In genomic region chr9:4362281-4362680, GRCh38 we compare ENCODE assay signal across 36 cellular contexts.
"Had no signal": no experiment of that assay in that cellular context is flagged by ENCODE, and none has a peak within 500 bp of the region (broad histone marks: within the 10 kb centered on the region; RNA-seq: fewer than 3 reads in every experiment).

No MANE protein-coding gene starts in this region.

- H3K9me3 ChIP-seq: adrenal gland, body of pancreas, breast epithelium had no signal

- FAIRE-seq: astrocyte, TTC549 had no signal

- H3K36me3 Mint-ChIP-seq: activated CD4-positive, alpha-beta memory T cell treated with anti-CD3 and anti-CD28 coated beads for 36 hours; activated naive CD4-positive, alpha-beta T cell treated with anti-CD3 and anti-CD28 coated beads, Interleukin-2, amount 10 ng/mL, durations not matched to agents 7 days and 5 days; activated naive CD4-positive, alpha-beta T cell treated with anti-CD3 and anti-CD28 coated beads, Interleukin-2, amount 50 U/mL, for 24 hours; activated naive CD8-positive, alpha-beta T cell treated with anti-CD3 and anti-CD28 coated beads for 36 hours had no signal

- H3K27ac Mint-ChIP-seq: activated B cell treated with CpG ODN at 0.5 μM for 24 hours; activated CD4-positive, alpha-beta memory T cell treated with anti-CD3 and anti-CD28 coated beads for 36 hours; activated CD4-positive, alpha-beta T cell treated with anti-CD3 and anti-CD28 coated beads, Interleukin-2, amount 10 ng/mL, durations not matched to agents 24 days and 14 days; activated CD8-positive, alpha-beta T cell treated with anti-CD3 and anti-CD28 coated beads for 36 hours; activated naive CD4-positive, alpha-beta T cell treated with anti-CD3 and anti-CD28 coated beads, Interleukin-2, amount 10 ng/mL, durations not matched to agents 7 days and 5 days; activated naive CD4-positive, alpha-beta T cell treated with anti-CD3 and anti-CD28 coated beads, Interleukin-2, amount 50 U/mL, for 24 hours; activated naive CD8-positive, alpha-beta T cell treated with anti-CD3 and anti-CD28 coated beads for 36 hours; activated T-cell treated with anti-CD3 and anti-CD28 coated beads, Interleukin-2, amount 50 U/mL, for 72 hours; activated T-helper 1 cell treated with anti-CD3 and anti-CD28 coated beads, Interleukin-12 subunit alpha, Interleukin-12 subunit beta, Interleukin-2, Interleukin-4 antibody, amounts not matched to agents 30 ng/mL and 10 ng/mL and 1 ng/mL, durations not matched to agents 14 hours and 24 hours and 36 hours; activated T-helper 17 cell treated with anti-CD3 and anti-CD28 coated beads, Interleukin-2, amount 50 U/mL, for 72 hours; T-helper 1 cell treated with Interleukin-12 subunit alpha and Interleukin-12 subunit beta and Interleukin-4 antibody, amounts not matched to agents 30 μg/mL and 1 μg/mL, for 36 hours; T-helper 2 cell treated with Interferon-gamma antibody and Interleukin-4, amounts not matched to agents 5 μg/mL and 100 μg/mL, for 36 hours had no signal

- H3K27ac ChIP-seq: adrenal gland, body of pancreas, brain microvascular endothelial cell, breast epithelium, VCaP had no signal

- H3K9me3 Mint-ChIP-seq: activated B cell treated with CpG ODN at 0.5 μM for 24 hours; activated CD4-positive, alpha-beta memory T cell treated with anti-CD3 and anti-CD28 coated beads for 36 hours; activated CD4-positive, alpha-beta T cell treated with anti-CD3 and anti-CD28 coated beads, Interleukin-2, amount 10 ng/mL, durations not matched to agents 24 days and 14 days; activated CD8-positive, alpha-beta T cell treated with anti-CD3 and anti-CD28 coated beads for 36 hours; activated naive CD4-positive, alpha-beta T cell treated with anti-CD3 and anti-CD28 coated beads, Interleukin-2, amount 10 ng/mL, durations not matched to agents 7 days and 5 days; activated naive CD4-positive, alpha-beta T cell treated with anti-CD3 and anti-CD28 coated beads, Interleukin-2, amount 50 U/mL, for 24 hours; activated naive CD8-positive, alpha-beta T cell treated with anti-CD3 and anti-CD28 coated beads for 36 hours; activated T-cell treated with anti-CD3 and anti-CD28 coated beads, Interleukin-2, amount 50 U/mL, for 4 hours; activated T-cell treated with anti-CD3 and anti-CD28 coated beads, Interleukin-2, amount 50 U/mL, for 72 hours; activated T-helper 1 cell treated with anti-CD3 and anti-CD28 coated beads, Interleukin-12 subunit alpha, Interleukin-12 subunit beta, Interleukin-2, Interleukin-4 antibody, amounts not matched to agents 30 ng/mL and 10 ng/mL and 1 ng/mL, durations not matched to agents 14 hours and 24 hours and 36 hours; activated T-helper 17 cell treated with anti-CD3 and anti-CD28 coated beads, Interleukin-2, amount 50 U/mL, for 72 hours; T-helper 1 cell treated with Interleukin-12 subunit alpha and Interleukin-12 subunit beta and Interleukin-4 antibody, amounts not matched to agents 30 μg/mL and 1 μg/mL, for 36 hours; T-helper 2 cell treated with Interferon-gamma antibody and Interleukin-4, amounts not matched to agents 5 μg/mL and 100 μg/mL, for 36 hours had no signal

- H3K4me1 ChIP-seq: adrenal gland, body of pancreas, breast epithelium had no signal

- DNase-seq: activated B cell treated with CpG ODN at 0.5 μM for 24 hours; activated CD4-positive, alpha-beta memory T cell treated with anti-CD3 and anti-CD28 coated beads for 36 hours; activated CD4-positive, alpha-beta T cell treated with anti-CD3 and anti-CD28 coated beads for 4 hours; activated CD4-positive, alpha-beta T cell treated with anti-CD3 and anti-CD28 coated beads, Interleukin-2, amount 50 U/mL, for 1 hour; activated CD4-positive, alpha-beta T cell treated with anti-CD3 and anti-CD28 coated beads, Interleukin-2, amount 50 U/mL, for 4 hours; activated CD4-positive, CD25-positive, alpha-beta regulatory T cell treated with anti-CD3 and anti-CD28 coated beads, Interleukin-2, amount 50 U/mL, for 72 hours; activated CD8-positive, alpha-beta memory T cell treated with anti-CD3 and anti-CD28 coated beads, Interleukin-2, amount 50 U/mL, for 4 hours; activated CD8-positive, alpha-beta T cell treated with anti-CD3 and anti-CD28 coated beads for 36 hours; activated effector memory CD4-positive, alpha-beta T cell treated with anti-CD3 and anti-CD28 coated beads, Interleukin-2, amount 50 U/mL, for 16 hours; activated gamma-delta T cell treated with Interleukin-2 at 50 U/mL for 16 hours; activated naive CD4-positive, alpha-beta T cell; activated naive CD4-positive, alpha-beta T cell treated with anti-CD3 and anti-CD28 coated beads, Interleukin-2, amount 10 ng/mL, durations not matched to agents 7 days and 5 days; activated naive CD8-positive, alpha-beta T cell treated with anti-CD3 and anti-CD28 coated beads for 36 hours; activated T-cell treated with anti-CD3 and anti-CD28 coated beads for 4 hours; activated T-cell treated with anti-CD3 and anti-CD28 coated beads, Interleukin-2, amount 50 U/mL, for 1 hour; activated T-cell treated with anti-CD3 and anti-CD28 coated beads, Interleukin-2, amount 50 U/mL, for 4 hours; activated T-cell treated with anti-CD3 and anti-CD28 coated beads, Interleukin-2, amount 50 U/mL, for 72 hours; adrenal gland; amniotic stem cell; aorta; body of pancreas; brain microvascular endothelial cell; central memory CD4-positive, alpha-beta T cell; T-helper 1 cell; T-helper 2 cell; T-helper 9 cell had no signal

- ATAC-seq: activated CD8-positive, alpha-beta T cell treated with anti-CD3 and anti-CD28 coated beads for 36 hours; activated T-cell treated with anti-CD3 and anti-CD28 coated beads, Interleukin-2, amount 50 U/mL, for 4 hours; activated T-cell treated with anti-CD3 and anti-CD28 coated beads, Interleukin-2, amount 50 U/mL, for 72 hours; activated T-helper 17 cell treated with anti-CD3 and anti-CD28 coated beads, Interleukin-2, amount 50 U/mL, for 72 hours; body of pancreas had no signal

- H3K4me3 ChIP-seq: adrenal gland, body of pancreas, breast epithelium had no signal
